ENCODE assay signal across 1 cellular context in the genomic region with DNA sequence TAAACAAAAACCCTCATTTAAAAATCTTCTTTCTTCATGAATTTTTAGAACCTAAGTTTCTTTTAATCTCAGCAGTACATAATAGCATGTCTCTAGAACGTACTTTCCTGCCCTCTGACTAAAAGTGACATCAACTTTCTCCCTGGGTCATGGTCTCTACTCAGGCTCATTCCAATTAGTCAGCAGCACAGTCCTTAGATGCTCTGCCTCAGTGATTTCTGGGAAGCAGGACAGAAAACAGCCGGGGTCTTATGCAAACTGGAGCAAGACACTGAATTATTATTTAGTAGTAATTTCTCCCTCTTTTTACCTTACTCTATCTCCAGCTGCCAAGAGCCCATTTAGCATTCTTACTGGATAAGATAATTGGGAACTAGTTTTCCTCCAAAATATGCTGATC.
TF ChIP-seq lines count a peak whose summit lies in the region.

No MANE protein-coding gene starts in this region.

TF ChIP-seq in IMR-90, 13 proteins besides CTCF, POLR2A, EP300 and RAD21 (continued from another document):
- TF ChIP-seq CHD1 (IDR thresholded peaks at IDR 0.05; ENCODE audit: low read depth, low read length) (no peak), MAZ (IDR thresholded peaks at IDR 0.05; ENCODE audit: borderline replicate concordance, low read depth, low read length) (no peak), SMC3 (IDR thresholded peaks at IDR 0.05; ENCODE audit: low read depth, low read length) (no peak), CEBPB (IDR thresholded peaks at IDR 0.05; ENCODE audit: low read depth, low read length) (no peak), NFE2L2 (IDR thresholded peaks at IDR 0.05; ENCODE audit: low read depth, low read length) (no peak), RFX5 (IDR thresholded peaks at IDR 0.05; ENCODE audit: low read depth, low read length) (no peak)
- TF ChIP-seq, protein P1, sequence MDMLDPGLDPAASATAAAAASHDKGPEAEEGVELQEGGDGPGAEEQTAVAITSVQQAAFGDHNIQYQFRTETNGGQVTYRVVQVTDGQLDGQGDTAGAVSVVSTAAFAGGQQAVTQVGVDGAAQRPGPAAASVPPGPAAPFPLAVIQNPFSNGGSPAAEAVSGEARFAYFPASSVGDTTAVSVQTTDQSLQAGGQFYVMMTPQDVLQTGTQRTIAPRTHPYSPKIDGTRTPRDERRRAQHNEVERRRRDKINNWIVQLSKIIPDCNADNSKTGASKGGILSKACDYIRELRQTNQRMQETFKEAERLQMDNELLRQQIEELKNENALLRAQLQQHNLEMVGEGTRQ (IDR thresholded peaks at IDR 0.05; ENCODE audit: low read depth, low read length) = no peak
TF ChIP-seq in IMR-90: peak in this region for 0.
